Comparison of ENCODE assay signal across 8 cellular contexts in the genomic region with DNA sequence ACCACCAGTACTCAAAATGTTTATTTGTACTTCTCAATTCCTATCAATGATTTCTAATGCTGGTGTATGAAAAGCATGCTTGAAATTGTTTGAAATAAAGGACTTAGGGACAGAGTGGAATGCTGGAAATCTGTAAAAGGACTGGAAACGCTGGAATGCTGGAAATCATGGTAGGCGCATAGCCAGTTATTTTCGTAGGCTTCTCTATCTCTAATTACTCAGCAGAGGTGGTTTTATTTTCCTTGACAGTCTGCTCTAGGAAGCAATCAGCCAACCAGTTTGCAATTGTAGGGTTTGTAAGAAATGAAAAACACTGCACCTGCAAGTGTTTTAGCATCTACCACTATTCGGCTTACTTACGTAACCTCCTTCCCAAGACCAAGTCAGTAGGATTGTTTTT. TPM values are rescaled to one million over a fixed set of nuclear protein-coding genes. Genes with fewer than 3 reads are reported as not detected.
DNase-seq lines count a peak whose midpoint lies in the region; ATAC-seq, FAIRE-seq and TF ChIP-seq lines count a peak whose summit lies in the region.

No MANE protein-coding gene starts in this region.

- TF ChIP-seq CTCF in kidney (IDR thresholded peaks at IDR 0.05; ENCODE audit: borderline replicate concordance, extremely low read depth, insufficient read depth) (no peak), tibial artery (IDR thresholded peaks at IDR 0.05) (no peak)

- peaks cover 14% of the 10 kb centered on the region for H3K36me3 Mint-ChIP-seq in activated T-helper 2 cell treated with anti-CD3 and anti-CD28 coated beads, Interferon-gamma antibody, Interleukin-2, Interleukin-4, amounts not matched to agents 10 μg/mL and 5 μg/mL and 100 μg/mL, durations not matched to agents 14 hours and 24 hours and 36 hours (ENCODE audit: low read depth)

- H3K4me1 ChIP-seq in kidney (ENCODE audit: control insufficient read depth in 1 of 2, insufficient read depth in 1 of 2, low read depth in 1 of 2, low read length in 2 of 2), result peaks cover 0 to 9% of the 10 kb centered on the region in 2 donors
- H3K4me1 ChIP-seq in tibial artery, result peaks cover 0 to 49% (median 30%) of the 10 kb centered on the region in 4 donors

- H3K9me3 ChIP-seq in kidney (ENCODE audit: control insufficient read depth in 1 of 2, low read length in 2 of 2) (no peaks in the 10 kb centered on the region), tibial artery (no peaks in the 10 kb centered on the region)

- H3K27me3 Mint-ChIP-seq in activated T-helper 2 cell treated with anti-CD3 and anti-CD28 coated beads, Interferon-gamma antibody, Interleukin-2, Interleukin-4, amounts not matched to agents 10 μg/mL and 5 μg/mL and 100 μg/mL, durations not matched to agents 14 hours and 24 hours and 36 hours (ENCODE audit: low read depth), result no peaks in the 10 kb centered on the region

- peak overlapping the region; percentile 92 to 100 for H3K4me3 ChIP-seq in kidney (ENCODE audit: low read length in 2 of 2)
- peak overlapping the region; percentile 74 to 86 for H3K4me3 ChIP-seq in tibial artery

- H3K4me3 Mint-ChIP-seq in activated T-helper 2 cell treated with anti-CD3 and anti-CD28 coated beads, Interferon-gamma antibody, Interleukin-2, Interleukin-4, amounts not matched to agents 10 μg/mL and 5 μg/mL and 100 μg/mL, durations not matched to agents 14 hours and 24 hours and 36 hours (ENCODE audit: low read depth), result peak overlapping the region; percentile 99

- H3K36me3 ChIP-seq in kidney (ENCODE audit: control insufficient read depth in 1 of 2, insufficient read depth in 2 of 2, low read length in 2 of 2) (peaks cover 2 to 10% of the 10 kb centered on the region in 2 donors), tibial artery (peaks cover 0 to 9% (median 7%) of the 10 kb centered on the region in 3 donors)

- H3K27me3 ChIP-seq in tibial artery, result no peaks in the 10 kb centered on the region

- H3K4me1 Mint-ChIP-seq in activated T-helper 2 cell treated with anti-CD3 and anti-CD28 coated beads, Interferon-gamma antibody, Interleukin-2, Interleukin-4, amounts not matched to agents 10 μg/mL and 5 μg/mL and 100 μg/mL, durations not matched to agents 14 hours and 24 hours and 36 hours (ENCODE audit: low read depth), result peaks cover 33% of the 10 kb centered on the region

- peak overlapping the region; percentile 99 for H3K27ac Mint-ChIP-seq in activated T-helper 2 cell treated with anti-CD3 and anti-CD28 coated beads, Interferon-gamma antibody, Interleukin-2, Interleukin-4, amounts not matched to agents 10 μg/mL and 5 μg/mL and 100 μg/mL, durations not matched to agents 14 hours and 24 hours and 36 hours

- no peak for FAIRE-seq in kidney (lab: Jason Lieb, UNC)

- H3K27ac ChIP-seq in kidney (ENCODE audit: low read depth in 2 of 2, low read length in 2 of 2), result peak overlapping the region in 1 of 2 donors; percentile 92
- H3K27ac ChIP-seq in tibial artery, result peak overlapping the region; percentile 93 to 95

- intact Hi-C loops in activated T-helper 2 cell treated with anti-CD3 and anti-CD28 coated beads, Interferon-gamma antibody, Interleukin-2, Interleukin-4, amounts not matched to agents 10 μg/mL and 5 μg/mL and 100 μg/mL, durations not matched to agents 14 hours and 24 hours and 36 hours (cut with micrococcal nuclease), result loop anchor here (1.0 kb wide), 4 partner anchors 8 to 603 kb away; partner anchors contain the start of genes CCDC34, KIF18A and METTL15
- intact Hi-C loops in kidney (cut with DNase I) (no loop called here), tibial artery (cut with DNase I; ENCODE audit: low total_unique reads) (no loop called here)

- DNase-seq in activated T-helper 2 cell treated with anti-CD3 and anti-CD28 coated beads, Interferon-gamma antibody, Interleukin-2, Interleukin-4, amounts not matched to agents 10 μg/mL and 5 μg/mL and 100 μg/mL, durations not matched to agents 14 hours and 24 hours and 36 hours (ENCODE audit: low spot score), result no peak
- DNase-seq in kidney, result no peak
- DNase-seq in tibial artery, result no peak
- no peak for DNase-seq in retina
- no peak for DNase-seq in SK-N-DZ (ENCODE audit: low spot score)
- DNase-seq in occipital lobe (lab: John Stamatoyannopoulos, UW), result no peak

- no peaks in the 10 kb centered on the region for H3K9me3 Mint-ChIP-seq in activated T-helper 2 cell treated with anti-CD3 and anti-CD28 coated beads, Interferon-gamma antibody, Interleukin-2, Interleukin-4, amounts not matched to agents 10 μg/mL and 5 μg/mL and 100 μg/mL, durations not matched to agents 14 hours and 24 hours and 36 hours

- H3K9ac ChIP-seq in kidney (ENCODE audit: low read length in 2 of 2), result peak overlapping the region; percentile 91 to 94

- ATAC-seq in GM18519 (IDR thresholded peaks at IDR 0.05; ENCODE audit: low FRiP score, unreplicated experiment) (peak; percentile 2), HG02973 (IDR thresholded peaks at IDR 0.05; ENCODE audit: unreplicated experiment) (peak; percentile 1)

RNA-seq across cellular contexts. Expression of gene LIN7C, which starts 0.8 kb away (rescaled TPM):
- 29.6 and 31.0 TPM in 2 replicates for total RNA-seq in activated T-helper 2 cell treated with anti-CD3 and anti-CD28 coated beads, Interferon-gamma antibody, Interleukin-2, Interleukin-4, amounts not matched to agents 10 μg/mL and 5 μg/mL and 100 μg/mL, durations not matched to agents 14 hours and 24 hours and 36 hours
- total RNA-seq in kidney (37.8 TPM), occipital lobe (283 TPM)
- 9.1 TPM for polyA plus RNA-seq in kidney (ENCODE audit: insufficient read depth, low read depth, low replicate concordance)
- 50.1 and 52.3 TPM in 2 replicates for polyA plus RNA-seq in SK-N-DZ (2014; cell fraction: cytosol; rRNA removed)
- polyA plus RNA-seq in SK-N-DZ (2014; cell fraction: nucleus; rRNA removed), result 14.4 and 15.3 TPM in 2 replicates

RNA-seq across cellular contexts. Expression of gene LGR4, which starts 33.2 kb away (rescaled TPM):
- 0.05 and 0.14 TPM in 2 replicates for total RNA-seq in activated T-helper 2 cell treated with anti-CD3 and anti-CD28 coated beads, Interferon-gamma antibody, Interleukin-2, Interleukin-4, amounts not matched to agents 10 μg/mL and 5 μg/mL and 100 μg/mL, durations not matched to agents 14 hours and 24 hours and 36 hours
- total RNA-seq in kidney (109 TPM), occipital lobe (19.0 TPM)
- 22.7 TPM for polyA plus RNA-seq in kidney (ENCODE audit: insufficient read depth, low read depth, low replicate concordance)
- polyA plus RNA-seq in SK-N-DZ (2014; cell fraction: cytosol; rRNA removed), result 14.2 and 18.5 TPM in 2 replicates
- 23.9 and 26.1 TPM in 2 replicates for polyA plus RNA-seq in SK-N-DZ (2014; cell fraction: nucleus; rRNA removed)

Comparison
In these comparisons a context has a peak if more than half of its experiments do, and no peak if none do; other contexts are left out.
1. RNA of gene LGR4, which starts 33.2 kb away (total RNA-seq): 109 TPM in kidney (single experiment) and 19.0 TPM in occipital lobe (single experiment); 0.05 to 0.14 TPM in activated T-helper 2 cell treated with anti-CD3 and anti-CD28 coated beads, Interferon-gamma antibody, Interleukin-2, Interleukin-4, amounts not matched to agents 10 μg/mL and 5 μg/mL and 100 μg/mL, durations not matched to agents 14 hours and 24 hours and 36 hours; every median in the first group is over 10 times any median in the second.